Comparison of ENCODE assay signal across 20 cellular contexts in genomic region chr4:11218692-11219091, GRCh38.
A peak's percentile ranks its signal among the peaks of the same experiment; 100 is the strongest.
DNase-seq lines count a peak whose midpoint lies in the region; ATAC-seq and TF ChIP-seq lines count a peak whose summit lies in the region.
"Had no signal": no experiment of that assay in that cellular context is flagged by ENCODE, and none has a peak within 500 bp of the region (broad histone marks: within the 10 kb centered on the region; RNA-seq: fewer than 3 reads in every experiment).

No MANE protein-coding gene starts in this region.

- H3K9me3 Mint-ChIP-seq in HFFc6, result peaks cover 46% of the 10 kb centered on the region

- no peaks in the 10 kb centered on the region for H3K27me3 Mint-ChIP-seq in HFFc6 (ENCODE audit: insufficient read depth)

- no peak overlapping the region for H3K4me3 ChIP-seq in fibroblast of the aortic adventitia (ENCODE audit: low read depth, low read length)
- H3K4me3 ChIP-seq: BLaER1, left lung, Peyer's patch, smooth muscle cell had no signal

- no peaks in the 10 kb centered on the region for H3K36me3 Mint-ChIP-seq in HFFc6 (ENCODE audit: low read depth)

- H3K27ac Mint-ChIP-seq in HFFc6, result no peak overlapping the region

- no peak overlapping the region for H3K4me3 Mint-ChIP-seq in HFFc6

- H3K4me1 Mint-ChIP-seq in HFFc6 (ENCODE audit: low read depth), result no peaks in the 10 kb centered on the region

- no peak for ATAC-seq in GM19397 (IDR thresholded peaks at IDR 0.05; ENCODE audit: unreplicated experiment)
- ATAC-seq: esophagus mucosa, left lung had no signal

- peak; percentile 36 for TF ChIP-seq CTCF in HFFc6 (IDR thresholded peaks at IDR 0.05)
- TF ChIP-seq CTCF in fibroblast of the aortic adventitia (IDR thresholded peaks at IDR 0.05; ENCODE audit: insufficient read depth, low read length), result peak; percentile 44

- DNase-seq in DMS 273 (lab: John Stamatoyannopoulos, UW; ENCODE audit: unreplicated experiment), result peak; percentile 53
- DNase-seq in DMS 273 treated with DMSO at 0.1 percent for 48 hours (lab: John Stamatoyannopoulos, UW), result no peak
- DNase-seq in HFFc6, result no peak
- DNase-seq in RPMI8226, result peak; percentile 23
- DNase-seq in fibroblast of the aortic adventitia (ENCODE audit: low read depth), result peak; percentile 6
- DNase-seq in ACHN, result no peak
- no peak for DNase-seq in NCI-H446 treated with DMSO at 0.1 percent for 48 hours (lab: John Stamatoyannopoulos, UW)
- DNase-seq: 8988T; activated CD4-positive, alpha-beta T cell treated with anti-CD3 and anti-CD28 coated beads for 4 hours; activated CD8-positive, alpha-beta memory T cell treated with anti-CD3 and anti-CD28 coated beads, Interleukin-2, amount 50 U/mL, for 48 hours; activated effector memory CD4-positive, alpha-beta T cell treated with Interleukin-2 at 50 U/mL for 16 hours; left lung; NCI-H1105; Peyer's patch; SK-N-SH; stimulated activated CD4-positive, alpha-beta T cell treated with anti-CD3 and anti-CD28 coated beads, Interleukin-4, amount 100 ng/mL, for 4 hours had no signal

- in situ Hi-C loops in ACHN (cut with HindIII; ENCODE audit: low pct_ligation_motif_present, low pct_unique_long_range_greater_than_20kb, low sequenced_read_pairs), result no loop called here

Comparison
In these comparisons a context has a peak if more than half of its experiments do, and no peak if none do; other contexts are left out.
1. DNase-seq: peak in DMS 273 (single experiment), RPMI8226 (single experiment) and fibroblast of the aortic adventitia (single experiment); none in DMS 273 treated with DMSO at 0.1 percent for 48 hours (single experiment), HFFc6 (single experiment), ACHN (single experiment) and NCI-H446 treated with DMSO at 0.1 percent for 48 hours (single experiment).